ENCODE assay signal across 8 cellular contexts in the genomic region with DNA sequence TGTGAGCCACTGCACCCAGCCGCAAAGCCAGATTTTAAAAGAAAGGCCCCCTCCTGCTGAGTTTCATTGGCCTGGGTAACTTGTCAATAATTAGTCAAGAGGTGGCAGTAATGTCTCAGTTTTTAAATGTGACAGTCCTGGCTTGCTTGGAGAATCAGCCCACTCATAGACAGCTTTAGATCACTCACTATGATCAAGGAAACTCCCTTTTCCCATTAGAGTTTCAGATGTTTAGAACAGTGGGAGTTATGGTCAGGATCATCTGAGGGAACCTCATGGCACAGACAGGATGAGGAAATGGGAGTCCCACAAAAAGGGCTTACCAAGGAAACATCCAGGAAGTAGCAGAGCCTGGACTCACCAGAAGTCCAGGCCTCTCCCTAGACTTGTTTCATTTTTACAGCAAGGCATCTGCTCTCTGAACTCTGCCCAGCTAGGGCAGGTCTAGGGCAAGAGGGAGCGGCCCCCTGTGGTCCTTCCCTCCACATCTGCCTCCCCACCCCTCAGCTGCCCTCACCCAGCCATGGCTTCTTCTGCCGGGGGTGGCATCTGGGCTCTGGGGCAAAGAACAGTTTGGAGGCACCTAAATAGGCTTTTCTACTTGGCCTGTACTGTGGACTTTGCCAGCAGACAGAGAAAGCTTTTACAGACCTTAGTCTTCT. TPM values are rescaled to one million over a fixed set of nuclear protein-coding genes. Genes with fewer than 3 reads are reported as not detected.
A peak's percentile ranks its signal among the peaks of the same experiment; 100 is the strongest.
DNase-seq lines count a peak whose midpoint lies in the region; ATAC-seq and TF ChIP-seq lines count a peak whose summit lies in the region.

No MANE protein-coding gene starts in this region.

- H3K27ac ChIP-seq in RWPE1 (no peak overlapping the region), psoas muscle (peak overlapping the region; percentile 39)

- no peaks in the 10 kb centered on the region for H3K4me1 ChIP-seq in psoas muscle

- no peaks in the 10 kb centered on the region for H3K9me3 ChIP-seq in psoas muscle

- no peak overlapping the region for H3K4me3 ChIP-seq in fibroblast of mammary gland (ENCODE audit: control insufficient read depth, low read depth, low read length)
- no peak overlapping the region for H3K4me3 ChIP-seq in psoas muscle

- DNase-seq in SHP77 (lab: John Stamatoyannopoulos, UW) (peak; percentile 10 to 24), SHP77 treated with DMSO at 0.1 percent for 48 hours (lab: John Stamatoyannopoulos, UW) (no peak), HPDE6-E6E7 (ENCODE audit: extremely low spot score) (peak; percentile 44), RWPE1 (ENCODE audit: low spot score) (peak; percentile 50), fibroblast of mammary gland (ENCODE audit: low read depth) (peak; percentile 66), psoas muscle (no peak)

- POLR2A ChIA-PET in RWPE1 (lab: Yijun Ruan, JAX; ENCODE audit: low non-redundant PET): no interaction called here

- no peak for TF ChIP-seq POLR2A in GM18505 (IDR thresholded peaks at IDR 0.05; ENCODE audit: borderline replicate concordance, extremely low read depth, insufficient read depth, insufficient read length)

- TF ChIP-seq CTCF in RWPE1 (conservative IDR thresholded peaks at IDR 0.05; ENCODE audit: low read depth) (no peak), fibroblast of mammary gland (conservative IDR thresholded peaks at IDR 0.05; ENCODE audit: control insufficient read depth, insufficient read depth, low read depth, low read length) (peak; percentile 29), psoas muscle (IDR thresholded peaks at IDR 0.05) (peak; percentile 48)

- intact Hi-C loops in psoas muscle (cut with DNase I): loop anchor here (2.0 to 10.0 kb wide), 4 partner anchors 245 to 623 kb away; no protein-coding TSS in a partner anchor

- CTCF ChIA-PET in RWPE1 (lab: Yijun Ruan, JAX): interaction anchor here (1.7 kb wide), 1 partner anchor 246 kb away, joined by 8 read pairs; no protein-coding TSS in a partner anchor

- no peaks in the 10 kb centered on the region for H3K36me3 ChIP-seq in psoas muscle (ENCODE audit: insufficient read depth in 1 of 2, low read depth in 1 of 2)

- no peaks in the 10 kb centered on the region for H3K27me3 ChIP-seq in psoas muscle (ENCODE audit: insufficient read depth in 3 of 3, low read length in 2 of 3)

- ATAC-seq in psoas muscle (peak; percentile 58 to 90 (median 75)), HG03108 (IDR thresholded peaks at IDR 0.05; ENCODE audit: unreplicated experiment) (no peak), GM18505 (IDR thresholded peaks at IDR 0.05; ENCODE audit: unreplicated experiment) (no peak)

- 53 to 74% (median 69%) methylated on average over 3 of the region's 3 CpGs for WGBS in psoas muscle, 3 donors

RNA-seq across cellular contexts. Expression of a gene that starts 11.2 kb away (rescaled TPM):
- not detected for total RNA-seq in psoas muscle
- not detected for polyA plus RNA-seq in psoas muscle

Comparison
In these comparisons a context has a peak if more than half of its experiments do, and no peak if none do; other contexts are left out.
1. DNase-seq: peak in SHP77 (2 of 2), HPDE6-E6E7 (single experiment), RWPE1 (single experiment) and fibroblast of mammary gland (single experiment); none in SHP77 treated with DMSO at 0.1 percent for 48 hours (single experiment) and psoas muscle (0 of 2).
2. ATAC-seq: peak in psoas muscle (4 of 4); none in HG03108 (single experiment) and GM18505 (single experiment).